ENCODE assay signal across 1 cellular context in genomic region chr5:37816883-37817282, GRCh38.
A peak's percentile ranks its signal among the peaks of the same experiment; 100 is the strongest.
TF ChIP-seq lines count a peak whose summit lies in the region.

No MANE protein-coding gene starts in this region.

TF ChIP-seq in H1, 55 proteins besides CTCF, POLR2A, EP300 and RAD21 (continued from another document):
- TF ChIP-seq MAX (IDR thresholded peaks at IDR 0.05) (0 out of 2 replicates have a peak, but pooled peaks have one; percentile 26), E2F6 (IDR thresholded peaks at IDR 0.05) (0 out of 2 replicates have a peak, but pooled peaks have one; percentile 16)
